7 cellular contexts compared by ENCODE assay signal in the genomic region with DNA sequence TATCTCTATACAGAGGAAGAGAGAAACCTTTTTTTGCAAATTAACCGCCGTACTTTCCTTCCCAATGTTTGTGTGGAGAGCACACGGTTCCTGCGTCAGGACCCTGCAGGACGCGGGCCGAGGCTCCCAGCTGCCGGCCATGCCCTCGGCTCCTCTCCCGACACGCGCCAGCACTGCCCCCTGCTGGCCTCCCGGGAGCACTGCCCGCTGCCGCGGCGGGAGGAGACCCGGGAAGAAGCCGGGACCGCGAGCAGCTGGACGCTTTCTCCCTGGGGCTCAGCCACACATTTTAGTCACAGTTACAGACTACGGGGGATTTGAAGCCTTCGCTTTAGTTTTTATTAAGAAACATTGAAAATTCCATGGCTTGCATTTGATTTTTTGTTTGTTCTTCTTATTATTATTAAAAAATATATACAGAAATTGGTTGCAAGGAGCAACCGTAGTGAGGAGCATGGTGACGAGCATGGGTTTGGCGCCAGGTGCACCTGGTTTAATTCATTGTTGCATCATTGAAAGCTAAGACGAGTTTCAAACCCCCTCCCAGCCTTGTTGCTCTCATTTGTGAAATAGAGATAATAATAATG.
DNase-seq lines count a peak whose midpoint lies in the region; ATAC-seq, FAIRE-seq and TF ChIP-seq lines count a peak whose summit lies in the region.

No MANE protein-coding gene starts in this region.

- H3K4me1 ChIP-seq in keratinocyte (ENCODE audit: control insufficient read depth, extremely low read depth, insufficient read depth, low read length), result no peaks in the 10 kb centered on the region

- TF ChIP-seq POLR2A in GM12891 (IDR thresholded peaks at IDR 0.05; ENCODE audit: low read depth, low read length), result no peak

- peaks cover 4% of the 10 kb centered on the region for H3K9me3 ChIP-seq in keratinocyte (ENCODE audit: control insufficient read depth, low read depth, low read length)

- no peaks in the 10 kb centered on the region for H3K79me2 ChIP-seq in keratinocyte (ENCODE audit: control insufficient read depth, insufficient read depth, low read length)

- H3K4me3 ChIP-seq in brain microvascular endothelial cell (ENCODE audit: low read depth, low read length) (no peak overlapping the region), keratinocyte (ENCODE audit: control insufficient read depth in 2 of 3, extremely low read depth in 1 of 3, insufficient read depth in 2 of 3, low read depth in 1 of 3, low read length in 3 of 3) (no peak overlapping the region)

- H3K36me3 ChIP-seq in brain microvascular endothelial cell (replicated peaks) (no peaks in the 10 kb centered on the region), keratinocyte (ENCODE audit: control insufficient read depth in 2 of 2, extremely low read depth in 1 of 2, insufficient read depth in 2 of 2, low read length in 2 of 2) (no peaks in the 10 kb centered on the region)

- no peak overlapping the region for H3K27ac ChIP-seq in brain microvascular endothelial cell
- no peak overlapping the region for H3K27ac ChIP-seq in keratinocyte (ENCODE audit: control insufficient read depth, insufficient read depth, low read length)

- TF ChIP-seq CTCF in brain microvascular endothelial cell (IDR thresholded peaks at IDR 0.05; ENCODE audit: low read depth, low read length, missing control alignments) (peak; percentile 73), keratinocyte (optimal IDR thresholded peaks at IDR 0.05 in 1 of 3, IDR thresholded peaks at IDR 0.05 in 1 of 3, conservative IDR thresholded peaks at IDR 0.05 in 1 of 3; ENCODE audit: extremely low read depth in 1 of 3, insufficient read depth in 2 of 3, low read length in 3 of 3) (peak; percentile 18 to 78 (median 54))

- no peaks in the 10 kb centered on the region for H4K20me1 ChIP-seq in keratinocyte (ENCODE audit: control insufficient read depth, extremely low read depth, insufficient read depth, low read length)

- H3K9ac ChIP-seq in keratinocyte (ENCODE audit: control insufficient read depth, extremely low read depth, insufficient read depth, low read length), result no peak overlapping the region

- H3K4me2 ChIP-seq in keratinocyte (ENCODE audit: control insufficient read depth, extremely low read depth, insufficient read depth, low read depth, low read length), result no peak overlapping the region

- dilution Hi-C loops in keratinocyte (cut with MboI; ENCODE audit: extremely low pct_ligation_motif_present, low sequenced_read_pairs), result no loop called here

- no peak overlapping the region for H2AFZ ChIP-seq in keratinocyte (ENCODE audit: control insufficient read depth, low read length)

- ATAC-seq in HG02588 (IDR thresholded peaks at IDR 0.05; ENCODE audit: unreplicated experiment), result peak; percentile 82

- H3K27me3 ChIP-seq in brain microvascular endothelial cell (replicated peaks) (no peaks in the 10 kb centered on the region), keratinocyte (ENCODE audit: control insufficient read depth, extremely low read depth, insufficient read depth, low read length) (no peaks in the 10 kb centered on the region)

- no peaks in the 10 kb centered on the region for H3K9me1 ChIP-seq in keratinocyte (ENCODE audit: control insufficient read depth, extremely low read depth, insufficient read depth, low read length)

- in situ Hi-C loops in brain microvascular endothelial cell (cut with HindIII; ENCODE audit: low pct_ligation_motif_present, low sequenced_read_pairs), result no loop called here

- FAIRE-seq in GM12891 (lab: Jason Lieb, UNC) (peak; percentile 61), keratinocyte (lab: Jason Lieb, UNC) (no peak)

- DNase-seq in GM12891 (ENCODE audit: insufficient read length, low spot score) (peak; percentile 75), NCI-H1105 (lab: John Stamatoyannopoulos, UW) (peak; percentile 76), T-helper 2 cell (peak; percentile 15 to 51 (median 46)), brain microvascular endothelial cell (peak; percentile 28), keratinocyte (ENCODE audit: low read depth, low spot score) (no peak)
- peak; percentile 24 to 39 (median 33) for DNase-seq in stimulated activated CD4-positive, alpha-beta T cell treated with anti-CD3 and anti-CD28 coated beads, Interleukin-1b, Interleukin-23, amount 100 ng/mL, for 24 hours (ENCODE audit: low read depth in 4 of 4, low spot score in 1 of 4)

TF ChIP-seq in GM12891, 5 proteins besides CTCF, POLR2A, EP300 and RAD21:
- no peak for TF ChIP-seq SPI1 (IDR thresholded peaks at IDR 0.05; ENCODE audit: low read depth, low read length)
- TF ChIP-seq PAX5 (IDR thresholded peaks at IDR 0.05; ENCODE audit: insufficient read depth, low read length, severe bottlenecking), result no peak
- no peak for TF ChIP-seq POLR2AphosphoS5 (IDR thresholded peaks at IDR 0.05; ENCODE audit: low read depth, low read length)
- TF ChIP-seq POU2F2 (IDR thresholded peaks at IDR 0.05; ENCODE audit: low read depth, low read length), result no peak
- TF ChIP-seq TAF1 (IDR thresholded peaks at IDR 0.05; ENCODE audit: low read depth, low read length), result no peak
